ENCODE assay signal across 10 cellular contexts in genomic region chr7:98399462-98399861, GRCh38. TPM values are rescaled to one million over a fixed set of nuclear protein-coding genes. Genes with fewer than 3 reads are reported as not detected.
DNase-seq lines count a peak whose midpoint lies in the region; ATAC-seq, FAIRE-seq and TF ChIP-seq lines count a peak whose summit lies in the region.
"Had no signal": no experiment of that assay in that cellular context is flagged by ENCODE, and none has a peak within 500 bp of the region (broad histone marks: within the 10 kb centered on the region; RNA-seq: fewer than 3 reads in every experiment).

No MANE protein-coding gene starts in this region.

- TF ChIP-seq EP300 in GM12878 (IDR thresholded peaks at IDR 0.05; ENCODE audit: borderline replicate concordance in 1 of 2, control insufficient read depth in 1 of 2, low read depth in 2 of 2, low read length in 2 of 2): no peak

- no peak overlapping the region for H4K91ac ChIP-seq in mesenchymal stem cell (ENCODE audit: low read length)

- CTCF ChIA-PET in GM12878 (lab: Yijun Ruan, JAX): interaction anchor here (0.6 to 1.0 kb wide), 2 partner anchors 22 to 149 kb away, joined by 3 read pairs; no protein-coding TSS in a partner anchor

- 1% methylated on average over 7 of the region's 7 CpGs for WGBS in GM12878 (ENCODE audit: insufficient coverage, insufficient replicate concordance, low lambda C conversion rate, missing lambda C conversion rate)
- 60% methylated on average over 2 of the region's 7 CpGs for WGBS in mesenchymal stem cell

- intact Hi-C loops in GM12878 (cut with micrococcal nuclease; ENCODE audit: unreplicated experiment): no loop called here

- peak overlapping the region in 1 of 2 experiments; percentile 68 for H3K18ac ChIP-seq in mesenchymal stem cell (ENCODE audit: low read depth in 1 of 2, low read length in 2 of 2)

- H3K4me1 ChIP-seq in GM12878 (ENCODE audit: control insufficient read depth, insufficient read depth, low read length): no peaks in the 10 kb centered on the region; the same call in 1 of the 2 replicates
- H3K4me1 ChIP-seq in mesenchymal stem cell (ENCODE audit: control insufficient read depth, insufficient read depth, low read depth, low read length): peaks cover 10% of the 10 kb centered on the region
- peaks cover 15% of the 10 kb centered on the region for H3K4me1 ChIP-seq in Karpas-422 (ENCODE audit: low read length)

- no peaks in the 10 kb centered on the region for H3K36me3 ChIP-seq in GM12878 (ENCODE audit: control insufficient read depth in 2 of 2, insufficient read depth in 2 of 2, low read length in 1 of 2)
- no peaks in the 10 kb centered on the region for H3K36me3 ChIP-seq in mesenchymal stem cell (ENCODE audit: control insufficient read depth in 1 of 2, insufficient read depth in 2 of 2, low read depth in 1 of 2, low read length in 2 of 2)
- H3K36me3 ChIP-seq in Karpas-422 (ENCODE audit: insufficient read depth, low read length): no peaks in the 10 kb centered on the region

- no peak overlapping the region for H2BK15ac ChIP-seq in mesenchymal stem cell (ENCODE audit: low read depth, poor library complexity, severe bottlenecking)

- POLR2A ChIA-PET in GM12878 (lab: Charles Lee): interaction anchor here (0.6 to 1.0 kb wide), 3 partner anchors 114 to 337 kb away, joined by 3 to 6 read pairs (median 5); no protein-coding TSS in a partner anchor

- no peak for TF ChIP-seq POLR2A in GM12878 (IDR thresholded peaks at IDR 0.05; ENCODE audit: low read depth, low read length)

- in situ Hi-C loops in GM12878 (cut with MboI): no loop called here

- H3K27me3 ChIP-seq in GM12878 (replicated peaks in 1 of 2; ENCODE audit: control insufficient read depth in 2 of 2, insufficient read depth in 2 of 2, low read length in 1 of 2): no peaks in the 10 kb centered on the region; a peak in 1 of 4 replicates
- peaks cover 0 to 30% of the 10 kb centered on the region in 2 experiments for H3K27me3 ChIP-seq in mesenchymal stem cell (ENCODE audit: control insufficient read depth in 1 of 2, insufficient read depth in 1 of 2, low read length in 2 of 2)
- no peaks in the 10 kb centered on the region for H3K27me3 ChIP-seq in Karpas-422 (ENCODE audit: low read length)

- TF ChIP-seq CTCF in AG09309 (IDR thresholded peaks at IDR 0.05; ENCODE audit: control insufficient read depth, insufficient read depth, low read depth, low read length, missing control alignments) (no peak), HFFc6 (IDR thresholded peaks at IDR 0.05) (no peak), GM12878 (IDR thresholded peaks at IDR 0.05 in 2 of 3, conservative IDR thresholded peaks at IDR 0.05 in 1 of 3; ENCODE audit: control insufficient read depth in 2 of 3, extremely low read depth in 1 of 3, insufficient read depth in 1 of 3, low read depth in 3 of 3, low read length in 3 of 3) (no peak)

- H3K9me2 ChIP-seq in Karpas-422 (replicated peaks; ENCODE audit: insufficient read depth, low read length): no peaks in the 10 kb centered on the region

- SMC1A ChIA-PET in GM12878 (lab: Charles Lee; ENCODE audit: uncharacterized antibody, unreplicated experiment): no interaction called here

- no peak overlapping the region for H3K4ac ChIP-seq in mesenchymal stem cell (ENCODE audit: low read depth in 1 of 2, low read length in 2 of 2)

- H2AFZ ChIP-seq in GM12878 (ENCODE audit: control insufficient read depth, low read depth, low read length): no peak overlapping the region
- H2AFZ ChIP-seq in mesenchymal stem cell (ENCODE audit: low read depth, low read length): no peak overlapping the region
- no peak overlapping the region for H2AFZ ChIP-seq in Karpas-422 (ENCODE audit: low read length)

- H3K36me3 Mint-ChIP-seq in HFFc6 (ENCODE audit: low read depth): no peaks in the 10 kb centered on the region; the same call in 1 of the 2 replicates

- RAD21 ChIA-PET in GM12878 (lab: Charles Lee; ENCODE audit: unreplicated experiment): no interaction called here

- H4K20me1 ChIP-seq in GM12878 (ENCODE audit: control insufficient read depth, insufficient read depth) (no peaks in the 10 kb centered on the region), Karpas-422 (ENCODE audit: insufficient read depth, low read depth, low read length) (no peaks in the 10 kb centered on the region)

- no peak overlapping the region for H2BK120ac ChIP-seq in mesenchymal stem cell (ENCODE audit: low read depth, low read length)

- TF ChIP-seq RAD21 in GM12878 (IDR thresholded peaks at IDR 0.05; ENCODE audit: insufficient read depth, low read depth, low read length): no peak

- H3K79me1 ChIP-seq in mesenchymal stem cell (replicated peaks; ENCODE audit: low read length, poor library complexity, severe bottlenecking): no peaks in the 10 kb centered on the region

- H2AK5ac ChIP-seq in mesenchymal stem cell (ENCODE audit: low read length, severe bottlenecking): peak overlapping the region; percentile 95

- H3K9me3 Mint-ChIP-seq in HFFc6: peaks cover 4% of the 10 kb centered on the region; the same call in 1 of the 2 replicates

- H4K8ac ChIP-seq in mesenchymal stem cell (ENCODE audit: low read length): no peak overlapping the region

- ATAC-seq in GM12878 (no peak), HG02852 (IDR thresholded peaks at IDR 0.05; ENCODE audit: unreplicated experiment) (no peak)

- peak overlapping the region; percentile 68 for H3K4me2 ChIP-seq in GM12878 (ENCODE audit: control insufficient read depth, insufficient read depth)
- peak overlapping the region; percentile 78 for H3K4me2 ChIP-seq in mesenchymal stem cell (ENCODE audit: low read length, poor library complexity, severe bottlenecking)
- H3K4me2 ChIP-seq in Karpas-422 (ENCODE audit: low read depth, low read length, poor library complexity, severe bottlenecking): no peak overlapping the region

- no peak overlapping the region for H3K23ac ChIP-seq in mesenchymal stem cell (ENCODE audit: low read length in 2 of 2)

- DNase-seq in AG09309 (ENCODE audit: low read depth) (no peak), HFFc6 (peak; percentile 25), GM12878 (ENCODE audit: low read depth, low spot score) (no peak), mesenchymal stem cell (peak; percentile 38), CD1c-positive myeloid dendritic cell (ENCODE audit: extremely low spot score) (no peak), amygdala (lab: John Stamatoyannopoulos, UW) (no peak), Karpas-422 (no peak)

- H3K4me3 Mint-ChIP-seq in HFFc6: peak overlapping the region; percentile 88

- FAIRE-seq in GM12878 (lab: Jason Lieb, UNC): no peak
- FAIRE-seq: islet of Langerhans, TTC549 had no signal

- H3K27ac ChIP-seq in GM12878 (ENCODE audit: control insufficient read depth, insufficient read depth) (peak overlapping the region; percentile 88), mesenchymal stem cell (ENCODE audit: low read length, poor library complexity, severe bottlenecking) (peak overlapping the region; percentile 90), Karpas-422 (ENCODE audit: low read length) (no peak overlapping the region)

- H3K9me3 ChIP-seq in GM12878 (replicated peaks; ENCODE audit: control insufficient read depth, insufficient read depth, low read length) (no peaks in the 10 kb centered on the region), mesenchymal stem cell (ENCODE audit: control insufficient read depth, low read length) (no peaks in the 10 kb centered on the region), Karpas-422 (ENCODE audit: low read length) (no peaks in the 10 kb centered on the region)

- peak overlapping the region; percentile 86 for H3K27ac Mint-ChIP-seq in HFFc6

- no peak overlapping the region for H2BK12ac ChIP-seq in mesenchymal stem cell (ENCODE audit: low read length in 2 of 2)

- H3K9ac ChIP-seq in GM12878 (ENCODE audit: control insufficient read depth, insufficient read depth, low read length) (peak overlapping the region; percentile 76), mesenchymal stem cell (ENCODE audit: low read length) (peak overlapping the region; percentile 61), Karpas-422 (ENCODE audit: low read length) (no peak overlapping the region)

- peaks cover 30% of the 10 kb centered on the region for H3K4me1 Mint-ChIP-seq in HFFc6 (ENCODE audit: low read depth)

- H3K4me3 ChIP-seq in AG09309 (ENCODE audit: control insufficient read depth, low read depth, low read length) (peak overlapping the region; percentile 87), GM12878 (peak overlapping the region; percentile 92), mesenchymal stem cell (ENCODE audit: insufficient read depth in 1 of 2, low read depth in 1 of 2, low read length in 2 of 2) (peak overlapping the region; percentile 53 to 79), Karpas-422 (ENCODE audit: low read length) (no peak overlapping the region)

- H3K79me2 ChIP-seq in GM12878 (ENCODE audit: control insufficient read depth, insufficient read depth, low read length): peaks cover 44% of the 10 kb centered on the region
- no peaks in the 10 kb centered on the region for H3K79me2 ChIP-seq in Karpas-422 (ENCODE audit: low read length)

- no peak overlapping the region for H2BK5ac ChIP-seq in mesenchymal stem cell (ENCODE audit: low read depth, low read length, poor library complexity, severe bottlenecking)

- peaks cover 3% of the 10 kb centered on the region; the same call in 1 of the 2 replicates for H3K27me3 Mint-ChIP-seq in HFFc6 (ENCODE audit: insufficient read depth)

- BruUV-seq in GM12878 (replicated peaks; lab: Mats Ljungman, UMichigan): no TSS peak

- H3K14ac ChIP-seq in mesenchymal stem cell (ENCODE audit: low read length in 2 of 2): no peak overlapping the region

RNA-seq across cellular contexts. Expression of gene BAIAP2L1, which starts 1.4 kb away (rescaled TPM):
- 10 to 100 TPM; 12.9 to 17.5 (median 14.2) TPM for total RNA-seq in HFFc6 (2021; fragmentation: NEBNext Ultra II Directional; extraction: Animal tissue kit (Norgen Biotek cat#: 25700))
- total RNA-seq in GM12878 (2013; cell fraction: nucleolus; rRNA removed): 57.4 and 58.9 TPM in 2 replicates
- 23.8 and 24.9 TPM in 2 replicates for total RNA-seq in GM12878 (2014; rRNA removed)
- total RNA-seq in GM12878 (2014; rRNA removed; fragmentation: Illumina TruSeq; extraction: Trizol): 32.2 and 32.6 TPM in 2 replicates
- total RNA-seq in GM12878 (2021): 49.5 and 49.9 TPM in 2 replicates
- 17.1 TPM for polyA plus RNA-seq in GM12878 (2011; ENCODE audit: low read depth)
- 25.2 and 25.3 TPM in 2 replicates for polyA plus RNA-seq in GM12878 (2011; rRNA removed)
- 23.8 and 25.3 TPM in 2 replicates for polyA plus RNA-seq in GM12878 (2011; cell fraction: cytosol; rRNA removed)
- 21.1 and 23.7 TPM in 2 replicates for polyA plus RNA-seq in GM12878 (2011; cell fraction: nucleus; rRNA removed)
- polyA plus RNA-seq in GM12878 (2012): 23.9 and 25.8 TPM in 2 replicates
- polyA plus RNA-seq in GM12878 (2014; fragmentation: Illumina TruSeq; extraction: Trizol): 60.2 and 89.5 TPM in 2 replicates
- polyA plus RNA-seq in GM12878 (2014; fragmentation: Nextera tagmentation; extraction: Ambion mirVana): 10 to 100 TPM in 1 of 2 experiments, 1 to 10 TPM in 1; 8.9 to 11.6 TPM
- polyA plus RNA-seq in GM12878 (2014; rRNA removed): 38.7 and 40.3 TPM in 2 replicates
- 10 to 100 TPM; 54.9 to 58.3 TPM for polyA plus RNA-seq in GM12878 (2016; fragmentation: Nextera tagmentation; extraction: Ambion mirVana)
- 20.7 and 22.2 TPM in 2 replicates for polyA minus RNA-seq in GM12878 (2011; rRNA and poly(A)+ RNA removed)
- polyA minus RNA-seq in GM12878 (2011; cell fraction: cytosol; rRNA and poly(A)+ RNA removed): 10.6 and 10.7 TPM in 2 replicates
- 10.6 and 16.7 TPM in 2 replicates for polyA minus RNA-seq in GM12878 (2011; cell fraction: nucleus; rRNA and poly(A)+ RNA removed)
- 10.1 TPM for polyA plus RNA-seq in mesenchymal stem cell (2013, experiment 1 of 2)
- 10.6 TPM for polyA plus RNA-seq in mesenchymal stem cell (2013, experiment 2 of 2)
- total RNA-seq in Karpas-422 (2014; rRNA removed; shearing (Covaris generic); ENCODE audit: low replicate concordance): not detected in 2 replicates

Comparison
In these comparisons a context has a peak if more than half of its experiments do, and no peak if none do; other contexts are left out.
1. DNase-seq: peak in HFFc6 (single experiment) and mesenchymal stem cell (single experiment); none in AG09309 (single experiment), GM12878 (single experiment), CD1c-positive myeloid dendritic cell (single experiment), amygdala (0 of 56) and Karpas-422 (single experiment).
2. RNA of gene BAIAP2L1, which starts 1.4 kb away (total RNA-seq): 23.8 to 58.9 TPM in GM12878 and 12.9 to 17.5 TPM in HFFc6; not detected in Karpas-422; every median in the first group is over 10 times any median in the second.